In genomic region chr16:89900885-89901284, GRCh38 we compare ENCODE assay signal across 1 cellular context.
A peak's percentile ranks its signal among the peaks of the same experiment; 100 is the strongest.
TF ChIP-seq lines count a peak whose summit lies in the region.

No MANE protein-coding gene starts in this region.

TF ChIP-seq in HepG2, 621 proteins besides CTCF, POLR2A, EP300 and RAD21:
- TF ChIP-seq ZSCAN22 (CRISPR knock-in tag; IDR thresholded peaks at IDR 0.05) (no peak), AGO2 (optimal IDR thresholded peaks at IDR 0.05; ENCODE audit: low read depth, low read length) (peak; percentile 32)
